15 cellular contexts compared by ENCODE assay signal in the genomic region with DNA sequence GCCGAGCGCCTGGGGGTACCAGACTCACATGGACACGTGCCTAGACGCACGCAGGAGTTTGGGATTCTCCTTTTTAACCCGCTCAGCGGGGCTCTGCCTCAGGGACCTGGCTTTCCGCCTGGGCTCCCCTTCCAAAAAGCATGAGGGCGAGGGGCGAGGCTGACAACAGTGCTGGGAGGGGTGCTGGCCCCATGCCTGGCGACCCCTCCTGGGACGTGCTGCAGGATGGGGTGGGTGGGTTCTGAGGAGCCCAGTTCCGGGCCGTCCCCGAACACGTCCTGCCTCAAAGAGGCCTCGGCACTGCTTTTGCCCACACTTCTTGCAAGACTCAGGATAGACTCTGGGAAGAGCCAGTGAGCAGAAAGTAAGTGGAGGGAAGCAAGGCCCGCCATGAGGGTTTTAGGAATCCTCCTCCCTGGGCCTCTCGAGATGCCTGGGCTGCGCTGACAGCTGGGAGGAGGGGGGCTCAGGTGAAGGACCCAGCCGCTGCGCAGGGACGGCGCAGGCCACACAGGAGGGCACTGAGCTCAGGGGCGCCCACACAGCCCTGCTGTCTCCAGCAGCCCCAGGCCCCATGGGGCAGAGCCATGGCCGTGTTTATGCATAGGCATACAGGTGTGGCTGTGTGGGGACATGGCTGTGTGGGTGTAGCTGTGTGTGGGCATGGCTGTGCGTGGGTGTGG. TPM values are rescaled to one million over a fixed set of nuclear protein-coding genes. Genes with fewer than 3 reads are reported as not detected.
DNase-seq lines count a peak whose midpoint lies in the region; ATAC-seq and TF ChIP-seq lines count a peak whose summit lies in the region.
"Had no signal": no experiment of that assay in that cellular context is flagged by ENCODE, and none has a peak within 500 bp of the region (broad histone marks: within the 10 kb centered on the region; RNA-seq: fewer than 3 reads in every experiment).

No MANE protein-coding gene starts in this region.

- H2AFZ ChIP-seq in neuronal stem cell (ENCODE audit: low read length) (no peak overlapping the region), osteoblast (ENCODE audit: low read length) (no peak overlapping the region)

- H3K27me3 Mint-ChIP-seq in central memory CD8-positive, alpha-beta T cell = no peaks in the 10 kb centered on the region

- no peaks in the 10 kb centered on the region for H3K79me2 ChIP-seq in osteoblast (ENCODE audit: insufficient read depth, low read length)

- H3K4me2 ChIP-seq in BLaER1 (peak overlapping the region; percentile 87; the same call in 1 of the 2 replicates), neuronal stem cell (ENCODE audit: insufficient read depth, low read length, poor library complexity, severe bottlenecking) (no peak overlapping the region), osteoblast (ENCODE audit: insufficient read depth, low read length) (no peak overlapping the region)

- TF ChIP-seq CTCF in HEK293 (tag by site-specific recombination; IDR thresholded peaks at IDR 0.05) (no peak), osteoblast (IDR thresholded peaks at IDR 0.05; ENCODE audit: extremely low read depth, low read depth, low read length) (no peak)

- POLR2A ChIA-PET in HEK293 (lab: Yijun Ruan, JAX) = no interaction called here

- H4K20me1 ChIP-seq in BLaER1 (peaks cover 96% of the 10 kb centered on the region), osteoblast (ENCODE audit: insufficient read depth, low read length) (no peaks in the 10 kb centered on the region)

- no peak for DNase-seq in central memory CD8-positive, alpha-beta T cell (ENCODE audit: low spot score in 2 of 2)
- DNase-seq in neuronal stem cell (ENCODE audit: low spot score) = no peak
- DNase-seq in sciatic nerve (ENCODE audit: low spot score) = no peak
- no peak for DNase-seq in osteoblast (ENCODE audit: insufficient read length, low spot score, missing footprints)
- DNase-seq in aorta = no peak
- DNase-seq: C1 segment of cervical spinal cord, IMR-90, NCI-H1417, NCI-H2171 treated with DMSO at 0.1 percent for 48 hours, NCI-H510A, SIG-M5 had no signal

- peak overlapping the region; percentile 99 for H4K91ac ChIP-seq in neuronal stem cell (ENCODE audit: low read depth, low read length, poor library complexity)

- H3K4me1 ChIP-seq in BLaER1 (peaks cover 87% of the 10 kb centered on the region), HEK293 (ENCODE audit: control insufficient read depth, insufficient read depth, low read length) (no peaks in the 10 kb centered on the region), neuronal stem cell (ENCODE audit: control insufficient read depth in 2 of 2, insufficient read depth in 1 of 2, low read depth in 1 of 2, low read length in 2 of 2) (peaks cover 16 to 19% of the 10 kb centered on the region in 2 donors), osteoblast (ENCODE audit: insufficient read depth, low read length) (no peaks in the 10 kb centered on the region), aorta (ENCODE audit: control insufficient read depth in 1 of 2, insufficient read depth in 2 of 2, low read length in 2 of 2) (no peaks in the 10 kb centered on the region)

- no peaks in the 10 kb centered on the region for H3K9me3 Mint-ChIP-seq in central memory CD8-positive, alpha-beta T cell

- H3K79me1 ChIP-seq in neuronal stem cell (ENCODE audit: low read depth, low read length) = peaks cover 9% of the 10 kb centered on the region

- CTCF ChIA-PET in HEK293 (lab: Yijun Ruan, JAX) = no interaction called here

- peaks cover 3% of the 10 kb centered on the region for H3K36me3 Mint-ChIP-seq in central memory CD8-positive, alpha-beta T cell (ENCODE audit: insufficient read depth)

- H3K27me3 ChIP-seq in BLaER1 (no peaks in the 10 kb centered on the region), neuronal stem cell (ENCODE audit: control insufficient read depth in 3 of 3, insufficient read depth in 3 of 3, low read depth in 1 of 3, low read length in 3 of 3) (peaks cover 0 to 23% (median 13%) of the 10 kb centered on the region in 3 experiments), osteoblast (ENCODE audit: insufficient read depth, low read length) (peaks cover 13% of the 10 kb centered on the region), aorta (ENCODE audit: control insufficient read depth in 1 of 2, insufficient read depth in 2 of 2, low read length in 1 of 2) (no peaks in the 10 kb centered on the region)

- H3K18ac ChIP-seq in neuronal stem cell (ENCODE audit: low read length) = peak overlapping the region; percentile 98

- H3K4me3 ChIP-seq in BLaER1 (no peak overlapping the region), HEK293 (ENCODE audit: low read depth, low read length) (no peak overlapping the region), neuronal stem cell (ENCODE audit: low read length in 2 of 2) (peak overlapping the region in 1 of 2 donors; percentile 49), osteoblast (ENCODE audit: insufficient read depth, low read length) (no peak overlapping the region), aorta (ENCODE audit: low read length in 2 of 2) (no peak overlapping the region)

- intact Hi-C loops in sciatic nerve (cut with DNase I) (no loop called here), aorta (cut with DNase I) (no loop called here)

- H3K27ac ChIP-seq in BLaER1 (0 out of 2 replicates have a peak overlapping the region, but pooled peaks have one; percentile 6), HEK293 (ENCODE audit: extremely low read depth, low read depth, low read length) (no peak overlapping the region), neuronal stem cell (replicated peaks; ENCODE audit: low read length) (no peak overlapping the region), osteoblast (ENCODE audit: low read depth, low read length) (no peak overlapping the region), aorta (ENCODE audit: low read depth in 1 of 2, low read length in 2 of 2) (no peak overlapping the region)

- H3K9me3 ChIP-seq in BLaER1 (no peaks in the 10 kb centered on the region), HEK293 (ENCODE audit: control insufficient read depth, insufficient read depth, low read depth, low read length) (no peaks in the 10 kb centered on the region), neuronal stem cell (replicated peaks in 1 of 2; ENCODE audit: control insufficient read depth in 2 of 2, insufficient read depth in 1 of 2, low read depth in 1 of 2, low read length in 2 of 2) (peaks cover 0 to 4% of the 10 kb centered on the region in 2 donors), osteoblast (ENCODE audit: low read depth, low read length) (no peaks in the 10 kb centered on the region), aorta (ENCODE audit: control insufficient read depth, low read length) (no peaks in the 10 kb centered on the region)

- H3K36me3 ChIP-seq in BLaER1 = peaks cover 95% of the 10 kb centered on the region
- no peaks in the 10 kb centered on the region for H3K36me3 ChIP-seq in HEK293 (ENCODE audit: control insufficient read depth in 2 of 2, insufficient read depth in 1 of 2, low read length in 2 of 2)
- H3K36me3 ChIP-seq in neuronal stem cell (replicated peaks in 1 of 2; ENCODE audit: control insufficient read depth in 2 of 2, insufficient read depth in 2 of 2, low read length in 2 of 2) = no peaks in the 10 kb centered on the region
- no peaks in the 10 kb centered on the region for H3K36me3 ChIP-seq in osteoblast (ENCODE audit: insufficient read depth, low read length)
- H3K36me3 ChIP-seq in aorta (ENCODE audit: control insufficient read depth in 1 of 2, insufficient read depth in 2 of 2, low read length in 1 of 2) = no peaks in the 10 kb centered on the region

- peak overlapping the region; percentile 62 for H2BK15ac ChIP-seq in neuronal stem cell (ENCODE audit: low read length)

- peak overlapping the region; percentile 96 for H3K23ac ChIP-seq in neuronal stem cell (ENCODE audit: low read depth, low read length, poor library complexity)

- H2BK12ac ChIP-seq in neuronal stem cell (ENCODE audit: low read length) = peak overlapping the region; percentile 90

- peaks cover 4% of the 10 kb centered on the region for H3K4me1 Mint-ChIP-seq in central memory CD8-positive, alpha-beta T cell

- WGBS in neuronal stem cell (ENCODE audit: extremely low coverage in 2 of 2, insufficient read length in 2 of 2, insufficient replicate concordance in 1 of 2), 2 donors = no CpG with 5 or more reads among the region's 27 CpGs
- 92% methylated on average over 24 to 27 of the region's 27 CpGs for WGBS in aorta, 2 donors

- H2AK5ac ChIP-seq in neuronal stem cell (ENCODE audit: low read depth, low read length) = peak overlapping the region; percentile 84

- H3K4me3 Mint-ChIP-seq in central memory CD8-positive, alpha-beta T cell = no peak overlapping the region

- H3K9ac ChIP-seq in BLaER1 (no peak overlapping the region), neuronal stem cell (ENCODE audit: low read depth, low read length, poor library complexity) (peak overlapping the region; percentile 77)

- peak overlapping the region; percentile 84 for H3K4ac ChIP-seq in neuronal stem cell (ENCODE audit: low read length)

- peak overlapping the region; percentile 89 for H3K14ac ChIP-seq in neuronal stem cell (ENCODE audit: low read length)

- peak overlapping the region; percentile 53 for H2BK5ac ChIP-seq in neuronal stem cell (ENCODE audit: low read length)

- ATAC-seq in central memory CD8-positive, alpha-beta T cell (replicated peaks; ENCODE audit: extremely low read depth, poor library complexity, severe bottlenecking) = no peak
- no peak for ATAC-seq in sciatic nerve
- ATAC-seq in GM21717 (IDR thresholded peaks at IDR 0.05; ENCODE audit: unreplicated experiment) = no peak
- no peak for ATAC-seq in aorta (ENCODE audit: low FRiP score)

- H2BK120ac ChIP-seq in neuronal stem cell (ENCODE audit: low read depth, low read length) = peak overlapping the region; percentile 72

- H4K8ac ChIP-seq in neuronal stem cell (ENCODE audit: low read depth, low read length) = peak overlapping the region; percentile 48

- H3K27ac Mint-ChIP-seq in central memory CD8-positive, alpha-beta T cell (ENCODE audit: low read depth) = peak overlapping the region; percentile 69

TF ChIP-seq in HEK293, 187 proteins besides CTCF, POLR2A, EP300 and RAD21 (continues in another document):
- no peak for TF ChIP-seq ZNF580 (tag by site-specific recombination; IDR thresholded peaks at IDR 0.05)

RNA-seq across cellular contexts. Expression of gene PABPN1L, which starts 15.4 kb away (rescaled TPM):
- not detected for polyA plus RNA-seq in neuronal stem cell (2013, experiment 1 of 2)
- polyA plus RNA-seq in neuronal stem cell (2013, experiment 2 of 2) = not detected
- total RNA-seq in sciatic nerve (not detected), osteoblast (not detected in 2 replicates), aorta (not detected)
- not detected for polyA plus RNA-seq in aorta
- total RNA-seq: IMR-90, LHCN-M2 had no signal
- polyA plus RNA-seq: IMR-90 had no signal

RNA-seq across cellular contexts. Expression of gene TRAPPC2L, which starts 24.9 kb away (rescaled TPM):
- polyA plus RNA-seq in neuronal stem cell (2013, experiment 1 of 2) = 57.0 TPM
- 58.2 TPM for polyA plus RNA-seq in neuronal stem cell (2013, experiment 2 of 2)
- total RNA-seq in sciatic nerve (41.2 TPM), osteoblast (43.1 and 47.7 TPM in 2 replicates), aorta (10 to 100 TPM; 27.8 to 31.2 TPM)
- 10 to 100 TPM; 53.9 to 54.1 TPM for polyA plus RNA-seq in aorta

RNA-seq across cellular contexts. Expression of gene GALNS, which starts 25.1 kb away (rescaled TPM):
- polyA plus RNA-seq in neuronal stem cell (2013, experiment 1 of 2) = 9.6 TPM
- 9.1 TPM for polyA plus RNA-seq in neuronal stem cell (2013, experiment 2 of 2)
- total RNA-seq in sciatic nerve (41.1 TPM), osteoblast (43.6 and 48.1 TPM in 2 replicates), aorta (10 to 100 TPM; 29.5 to 44.1 TPM)
- polyA plus RNA-seq in aorta = 10 to 100 TPM in 1 of 2 donors, 1 to 10 TPM in 1; 9.3 to 28.2 TPM
